18 cellular contexts compared by ENCODE assay signal in the genomic region with DNA sequence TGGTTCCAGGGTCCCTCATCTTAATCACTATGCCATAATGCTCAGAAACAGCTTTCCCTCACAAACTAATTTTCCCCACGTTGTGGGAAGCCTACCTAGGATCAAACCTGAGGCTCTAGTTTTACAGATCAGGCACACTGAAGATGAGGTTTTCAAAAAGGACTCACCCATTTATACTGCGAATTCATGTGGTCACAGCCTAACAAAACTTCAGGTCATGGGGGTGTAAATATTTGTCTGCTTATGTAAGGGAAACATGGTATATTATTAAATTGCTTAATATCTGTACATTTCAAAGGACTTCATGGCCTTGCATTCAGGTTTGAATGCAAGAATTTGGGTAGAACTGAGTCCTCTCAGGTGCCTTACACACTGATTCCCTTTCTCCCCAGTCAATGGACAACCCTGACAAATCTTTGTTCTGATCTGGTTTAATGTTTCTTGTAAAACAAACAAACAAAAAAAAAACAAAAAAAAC. TPM values are rescaled to one million over a fixed set of nuclear protein-coding genes. Genes with fewer than 3 reads are reported as not detected.
DNase-seq lines count a peak whose midpoint lies in the region; ATAC-seq and TF ChIP-seq lines count a peak whose summit lies in the region.
"Had no signal": no experiment of that assay in that cellular context is flagged by ENCODE, and none has a peak within 500 bp of the region (broad histone marks: within the 10 kb centered on the region; RNA-seq: fewer than 3 reads in every experiment).

No MANE protein-coding gene starts in this region.

- TF ChIP-seq POLR2A in transverse colon (IDR thresholded peaks at IDR 0.05), result peak; percentile 8

- TF ChIP-seq CTCF in hepatocyte (IDR thresholded peaks at IDR 0.05; ENCODE audit: poor library complexity) (no peak), transverse colon (IDR thresholded peaks at IDR 0.05) (no peak)

- H4K20me1 ChIP-seq in hepatocyte (ENCODE audit: insufficient read depth, poor library complexity, severe bottlenecking), result peaks cover 37% of the 10 kb centered on the region

- H3K4me1 Mint-ChIP-seq in activated CD4-positive, alpha-beta T cell treated with anti-CD3 and anti-CD28 coated beads, Interleukin-2, amount 10 ng/mL, durations not matched to agents 7 days and 5 days, result peaks cover 24% of the 10 kb centered on the region

- peaks cover 49% of the 10 kb centered on the region for H3K36me3 Mint-ChIP-seq in activated CD4-positive, alpha-beta T cell treated with anti-CD3 and anti-CD28 coated beads, Interleukin-2, amount 10 ng/mL, durations not matched to agents 7 days and 5 days (ENCODE audit: low read depth)

- H3K4me1 ChIP-seq in hepatocyte (ENCODE audit: insufficient read depth), result peaks cover 40% of the 10 kb centered on the region
- H3K4me1 ChIP-seq in transverse colon, result peaks cover 14 to 47% (median 43%) of the 10 kb centered on the region in 4 donors

- H3K36me3 ChIP-seq in hepatocyte (replicated peaks; ENCODE audit: insufficient read depth, low read depth) (no peaks in the 10 kb centered on the region), transverse colon (peaks cover 0 to 34% (median 13%) of the 10 kb centered on the region in 4 donors)
- H3K36me3 ChIP-seq: ovary had no signal

- no peak overlapping the region for H3K27ac Mint-ChIP-seq in activated CD4-positive, alpha-beta T cell treated with anti-CD3 and anti-CD28 coated beads, Interleukin-2, amount 10 ng/mL, durations not matched to agents 7 days and 5 days

- in situ Hi-C loops in transverse colon (cut with MboI; ENCODE audit: low pct_ligation_motif_present in 1 of 4, low pct_unique_long_range_greater_than_20kb in 1 of 4, low sequenced_read_pairs in 3 of 4), result loop anchor here in 1 of 4 donors (10.0 kb wide), 1 partner anchor 48 kb away; no protein-coding TSS in a partner anchor

- no peaks in the 10 kb centered on the region for H3K9me2 ChIP-seq in hepatocyte (replicated peaks; ENCODE audit: insufficient read depth)

- peak; percentile 40 for DNase-seq in NCI-H82 (lab: John Stamatoyannopoulos, UW)
- DNase-seq in NCI-H82 treated with DMSO at 0.1 percent for 48 hours (lab: John Stamatoyannopoulos, UW; ENCODE audit: unreplicated experiment), result no peak
- DNase-seq in amniotic epithelial cell (ENCODE audit: low read depth), result peak; percentile 30
- DNase-seq in hepatocyte (ENCODE audit: low spot score), result no peak
- DNase-seq in transverse colon, result no peak
- DNase-seq in activated CD4-positive, alpha-beta T cell treated with anti-CD3 and anti-CD28 coated beads, Interleukin-2, amount 10 ng/mL, durations not matched to agents 7 days and 5 days, result no peak
- DNase-seq: anterior cingulate cortex; CD4-positive, alpha-beta memory T cell; cortex of kidney; heart right ventricle; NCI-H1694 treated with DMSO at 0.1 percent for 48 hours; NCI-H524 treated with DMSO at 0.1 percent for 48 hours; PC-3; tibial artery had no signal

- H3K79me2 ChIP-seq in hepatocyte, result peaks cover 34% of the 10 kb centered on the region

- H3K4me3 ChIP-seq in hepatocyte, result no peak overlapping the region
- H3K4me3 ChIP-seq in transverse colon, result no peak overlapping the region
- H3K4me3 ChIP-seq: heart right ventricle, ovary, smooth muscle cell, tibial artery had no signal

- H2AFZ ChIP-seq in hepatocyte, result no peak overlapping the region

- H3K4me3 Mint-ChIP-seq in activated CD4-positive, alpha-beta T cell treated with anti-CD3 and anti-CD28 coated beads, Interleukin-2, amount 10 ng/mL, durations not matched to agents 7 days and 5 days, result no peak overlapping the region
- H3K4me3 Mint-ChIP-seq: CD4-positive, alpha-beta memory T cell had no signal

- no peaks in the 10 kb centered on the region for H3K27me3 ChIP-seq in hepatocyte
- no peaks in the 10 kb centered on the region for H3K27me3 ChIP-seq in transverse colon
- H3K27me3 ChIP-seq: heart right ventricle, ovary, tibial artery had no signal

- ATAC-seq in HG03196 (IDR thresholded peaks at IDR 0.05; ENCODE audit: unreplicated experiment) (no peak), HG03342 (IDR thresholded peaks at IDR 0.05; ENCODE audit: unreplicated experiment) (no peak)
- ATAC-seq: PC-3 had no signal

- no peaks in the 10 kb centered on the region for H3K9me3 Mint-ChIP-seq in activated CD4-positive, alpha-beta T cell treated with anti-CD3 and anti-CD28 coated beads, Interleukin-2, amount 10 ng/mL, durations not matched to agents 7 days and 5 days
- H3K9me3 Mint-ChIP-seq: CD4-positive, alpha-beta memory T cell had no signal

- CTCF ChIA-PET in activated CD4-positive, alpha-beta T cell treated with anti-CD3 and anti-CD28 coated beads, Interleukin-2, amount 10 ng/mL, durations not matched to agents 7 days and 5 days (lab: Charles Lee), result interaction anchor here (0.6 kb wide), 1 partner anchor 10 kb away, joined by 4 read pairs; no protein-coding TSS in a partner anchor

- TF ChIP-seq EP300 in transverse colon (IDR thresholded peaks at IDR 0.05; ENCODE audit: low read depth), result no peak

- WGBS in hepatocyte (ENCODE audit: low lambda C conversion rate, missing lambda C conversion rate), result 65% methylated on average over 2 of the region's 2 CpGs
- WGBS in transverse colon (ENCODE audit: low coverage in 1 of 2), 2 donors, result 43% methylated on average over 2 of the region's 2 CpGs

- no peak overlapping the region for H3K4me2 ChIP-seq in hepatocyte
- H3K4me2 ChIP-seq: smooth muscle cell had no signal

- no peaks in the 10 kb centered on the region for H3K27me3 Mint-ChIP-seq in activated CD4-positive, alpha-beta T cell treated with anti-CD3 and anti-CD28 coated beads, Interleukin-2, amount 10 ng/mL, durations not matched to agents 7 days and 5 days
- H3K27me3 Mint-ChIP-seq: CD4-positive, alpha-beta memory T cell had no signal

- POLR2A ChIA-PET in activated CD4-positive, alpha-beta T cell treated with anti-CD3 and anti-CD28 coated beads, Interleukin-2, amount 10 ng/mL, durations not matched to agents 7 days and 5 days (lab: Charles Lee), result no interaction called here

- H3K27ac ChIP-seq in hepatocyte (peak overlapping the region; percentile 27), transverse colon (no peak overlapping the region)
- H3K27ac ChIP-seq: ovary had no signal

- intact Hi-C loops in transverse colon (cut with DNase I; ENCODE audit: low total_unique reads), result no loop called here

- no peaks in the 10 kb centered on the region for H3K9me3 ChIP-seq in hepatocyte (ENCODE audit: low read depth)
- H3K9me3 ChIP-seq in transverse colon, result no peaks in the 10 kb centered on the region
- H3K9me3 ChIP-seq: heart right ventricle, ovary, tibial artery had no signal

RNA-seq across cellular contexts. Expression of a gene that starts 12.1 kb away (rescaled TPM):
- total RNA-seq in hepatocyte (212 and 288 TPM in 2 replicates), transverse colon (100 to 1,000 TPM in 2 of 4 donors, 10 to 100 TPM in 2; 49.0 to 190 (median 98.2) TPM)
- polyA plus RNA-seq in hepatocyte, result 188 and 208 TPM in 2 replicates
- 10 to 100 TPM; 59.8 to 80.2 TPM for total RNA-seq in activated CD4-positive, alpha-beta T cell treated with anti-CD3 and anti-CD28 coated beads, Interleukin-2, amount 10 ng/mL, durations not matched to agents 7 days and 5 days

Comparison
In these comparisons a context has a peak if more than half of its experiments do, and no peak if none do; other contexts are left out.
1. DNase-seq: peak in NCI-H82 (single experiment) and amniotic epithelial cell (single experiment); none in NCI-H82 treated with DMSO at 0.1 percent for 48 hours (single experiment), hepatocyte (single experiment), transverse colon (single experiment) and activated CD4-positive, alpha-beta T cell treated with anti-CD3 and anti-CD28 coated beads, Interleukin-2, amount 10 ng/mL, durations not matched to agents 7 days and 5 days (single experiment).